Comparison of ENCODE assay signal across 9 cellular contexts in the genomic region with DNA sequence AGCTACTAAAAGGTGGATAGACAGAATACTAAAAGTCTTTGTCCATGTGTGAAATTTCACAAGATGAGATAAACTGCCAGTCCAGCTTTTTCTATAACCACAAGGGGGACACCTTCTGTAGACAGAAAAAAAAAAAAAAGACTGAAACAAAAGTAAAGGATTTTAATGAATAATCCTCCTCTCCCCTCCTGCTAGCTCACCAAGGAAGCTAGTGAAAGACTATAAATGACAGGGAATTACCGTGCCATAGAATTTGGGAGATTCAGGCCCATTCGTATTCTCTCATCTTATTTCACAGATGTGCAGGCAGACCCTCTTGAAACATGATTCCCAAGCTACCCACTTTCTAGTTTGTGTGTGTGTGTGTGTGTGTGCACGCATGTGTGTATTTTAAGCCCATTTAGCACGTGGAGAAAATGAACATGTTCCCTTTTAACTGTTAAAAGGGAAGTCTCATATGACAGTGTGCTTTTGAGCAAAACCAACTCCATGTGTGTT. TPM values are rescaled to one million over a fixed set of nuclear protein-coding genes. Genes with fewer than 3 reads are reported as not detected.
DNase-seq lines count a peak whose midpoint lies in the region; ATAC-seq, FAIRE-seq and TF ChIP-seq lines count a peak whose summit lies in the region.
"Had no signal": no experiment of that assay in that cellular context is flagged by ENCODE, and none has a peak within 500 bp of the region (broad histone marks: within the 10 kb centered on the region; RNA-seq: fewer than 3 reads in every experiment).

No MANE protein-coding gene starts in this region.

- H3K79me2 ChIP-seq in neural progenitor cell (ENCODE audit: low read depth): no peaks in the 10 kb centered on the region

- H3K4me3 Mint-ChIP-seq in neural progenitor cell: no peak overlapping the region

- H3F3A ChIP-seq in neural progenitor cell (ENCODE audit: low read depth): no peaks in the 10 kb centered on the region

- peak; percentile 4 for FAIRE-seq in endometrium (lab: Jason Lieb, UNC)

- H3K9ac ChIP-seq in neural progenitor cell: no peak overlapping the region

- H4K20me1 ChIP-seq in neural progenitor cell (ENCODE audit: low read depth): no peaks in the 10 kb centered on the region

- H2AFZ ChIP-seq in neural progenitor cell (replicated peaks): no peak overlapping the region

- peaks cover 22% of the 10 kb centered on the region for H3K4me1 Mint-ChIP-seq in neural progenitor cell

- no peaks in the 10 kb centered on the region for H3K9me3 ChIP-seq in neural progenitor cell (ENCODE audit: low read depth)

- no peaks in the 10 kb centered on the region for H3K27me3 Mint-ChIP-seq in neural progenitor cell (ENCODE audit: insufficient read depth, low read depth)

- H3K27me3 ChIP-seq in neural progenitor cell: no peaks in the 10 kb centered on the region

- H3K27ac ChIP-seq in neural progenitor cell: no peak overlapping the region

- no peaks in the 10 kb centered on the region for H3K9me3 Mint-ChIP-seq in neural progenitor cell

- no peaks in the 10 kb centered on the region for H3K36me3 ChIP-seq in neural progenitor cell

- H3K36me3 Mint-ChIP-seq in neural progenitor cell: no peaks in the 10 kb centered on the region

- H3K4me2 ChIP-seq in neural progenitor cell: no peak overlapping the region

- peaks cover 11% of the 10 kb centered on the region for H3K4me1 ChIP-seq in neural progenitor cell

- peak; percentile 70 for TF ChIP-seq CTCF in neural progenitor cell (IDR thresholded peaks at IDR 0.05)

- peak; percentile 15 for DNase-seq in DMS114 treated with DMSO at 0.1 percent for 48 hours (lab: John Stamatoyannopoulos, UW; ENCODE audit: unreplicated experiment)
- DNase-seq in NCI-H460 (ENCODE audit: extremely low read depth, low read depth): peak; percentile 61
- peak; percentile 58 for DNase-seq in neural progenitor cell (ENCODE audit: low spot score)
- DNase-seq in OCI-M2 (lab: John Stamatoyannopoulos, UW; ENCODE audit: unreplicated experiment): no peak
- DNase-seq in NCI-H128 (lab: John Stamatoyannopoulos, UW; ENCODE audit: unreplicated experiment): no peak
- DNase-seq: stimulated activated CD4-positive, alpha-beta T cell treated with anti-CD3 and anti-CD28 coated beads, Interleukin-2, amount 100 ng/mL, for 48 hours had no signal

- no peak for ATAC-seq in GM19463 (IDR thresholded peaks at IDR 0.05; ENCODE audit: unreplicated experiment)
- no peak for ATAC-seq in GM18858 (IDR thresholded peaks at IDR 0.05; ENCODE audit: unreplicated experiment)

- no peak overlapping the region for H3K4me3 ChIP-seq in neural progenitor cell

- no peak overlapping the region for H3K27ac Mint-ChIP-seq in neural progenitor cell

RNA-seq across cellular contexts. Expression of a gene that starts 36.3 kb away (rescaled TPM):
- 4.5 and 5.4 TPM in 2 replicates for total RNA-seq in NCI-H460 (2014; rRNA removed; shearing (Covaris generic))
- polyA plus RNA-seq in NCI-H460 (2014; cell fraction: nucleus; rRNA removed): 0.55 and 0.58 TPM in 2 replicates
- 6.5 and 9.6 TPM in 2 replicates for total RNA-seq in neural progenitor cell (ENCODE audit: low replicate concordance)

Comparison
In these comparisons a context has a peak if more than half of its experiments do, and no peak if none do; other contexts are left out.
1. DNase-seq: peak in DMS114 treated with DMSO at 0.1 percent for 48 hours (single experiment), NCI-H460 (single experiment) and neural progenitor cell (single experiment); none in OCI-M2 (single experiment) and NCI-H128 (single experiment).